22 cellular contexts compared by ENCODE assay signal in genomic region chr3:13685721-13686120, GRCh38.
"Had no signal": no experiment of that assay in that cellular context is flagged by ENCODE, and none has a peak within 500 bp of the region (broad histone marks: within the 10 kb centered on the region; RNA-seq: fewer than 3 reads in every experiment).

No MANE protein-coding gene starts in this region.

- H3K36me3 ChIP-seq: colonic mucosa, esophagus squamous epithelium, gastrocnemius medialis, heart right ventricle, left lung, lower lobe of right lung had no signal

- H3K4me1 ChIP-seq: colonic mucosa, esophagus squamous epithelium, gastrocnemius medialis, heart right ventricle, left lung, lower lobe of right lung had no signal

- DNase-seq: colonic mucosa; cortex of kidney; effector CD8-positive, alpha-beta T cell; effector memory CD8-positive, alpha-beta T cell; endodermal cell; erythroblast; esophagus squamous epithelium; foreskin fibroblast; foreskin melanocyte; gastrocnemius medialis; glutamatergic neuron; head of caudate nucleus; heart right ventricle; hippocampal formation; left cardiac atrium; left lung; left ventricle myocardium superior; lower lobe of right lung; mesenchymal stem cell had no signal

- H3K27me3 Mint-ChIP-seq: dendritic cell treated with granulocyte-macrophage colony-stimulating factor and Interleukin-4, amounts not matched to agents 40 ng/mL and 50 ng/mL, for 4 days had no signal

- H3K27me3 ChIP-seq: colonic mucosa had no signal

- H3K36me3 Mint-ChIP-seq: mesothelial cell of epicardium had no signal

- H3K27ac ChIP-seq: colonic mucosa, epithelial cell of prostate, esophagus squamous epithelium, gastrocnemius medialis, heart right ventricle, left lung, lower lobe of right lung had no signal

- H3K4me3 Mint-ChIP-seq: dendritic cell treated with granulocyte-macrophage colony-stimulating factor and Interleukin-4, amounts not matched to agents 40 ng/mL and 50 ng/mL, for 4 days; effector memory CD8-positive, alpha-beta T cell; endodermal cell; mesothelial cell of epicardium had no signal

- H3K4me3 ChIP-seq: colonic mucosa, esophagus squamous epithelium, gastrocnemius medialis, heart right ventricle, left lung, lower lobe of right lung had no signal

- H3K27ac Mint-ChIP-seq: dendritic cell treated with granulocyte-macrophage colony-stimulating factor and Interleukin-4, amounts not matched to agents 40 ng/mL and 50 ng/mL, for 4 days; effector memory CD8-positive, alpha-beta T cell; endodermal cell; mesothelial cell of epicardium had no signal

- H3K9me3 ChIP-seq: colonic mucosa, esophagus squamous epithelium, gastrocnemius medialis, heart right ventricle, left lung, lower lobe of right lung had no signal

- H3K9me3 Mint-ChIP-seq: dendritic cell treated with granulocyte-macrophage colony-stimulating factor and Interleukin-4, amounts not matched to agents 40 ng/mL and 50 ng/mL, for 4 days; effector memory CD8-positive, alpha-beta T cell; endodermal cell; mesothelial cell of epicardium had no signal
